In genomic region chr19:51986309-51987291, GRCh38 we compare ENCODE assay signal across 1 cellular context.
TF ChIP-seq lines count a peak whose summit lies in the region.

Gene ZNF350 (minus strand): TSS chr19:51986840. CDS start chr19:51974360, 12,480 bp downstream.

TF ChIP-seq in HepG2, 621 proteins besides CTCF, POLR2A, EP300 and RAD21 (continued from another document and continues in another):
- TF ChIP-seq ARID5B (CRISPR knock-in tag; IDR thresholded peaks at IDR 0.05) (peak; percentile 74), NAIF1 (CRISPR knock-in tag; IDR thresholded peaks at IDR 0.05; ENCODE audit: borderline replicate concordance) (no peak), STAT5B (CRISPR knock-in tag; IDR thresholded peaks at IDR 0.05) (no peak), PRPF4 (IDR thresholded peaks at IDR 0.05; ENCODE audit: low read depth, low read length, poor library complexity, severe bottlenecking) (no peak), ZNF75D (CRISPR knock-in tag; IDR thresholded peaks at IDR 0.05; ENCODE audit: borderline replicate concordance) (no peak), ZNF841 (CRISPR knock-in tag; IDR thresholded peaks at IDR 0.05; ENCODE audit: borderline replicate concordance) (no peak), SNRNP70 (IDR thresholded peaks at IDR 0.05; ENCODE audit: low read depth, low read length) (no peak), ZBTB46 (CRISPR knock-in tag; IDR thresholded peaks at IDR 0.05; ENCODE audit: borderline replicate concordance) (no peak), CBFB (CRISPR knock-in tag; IDR thresholded peaks at IDR 0.05) (peak; percentile 86), TERF1 (CRISPR knock-in tag; IDR thresholded peaks at IDR 0.05) (no peak), ZBTB38 (CRISPR knock-in tag; IDR thresholded peaks at IDR 0.05) (no peak), MTA3 (CRISPR knock-in tag; IDR thresholded peaks at IDR 0.05) (no peak), MTA1 (CRISPR knock-in tag; IDR thresholded peaks at IDR 0.05; ENCODE audit: borderline replicate concordance) (no peak), AKNA (CRISPR knock-in tag; IDR thresholded peaks at IDR 0.05; ENCODE audit: borderline replicate concordance) (no peak), ZNF614 (CRISPR knock-in tag; IDR thresholded peaks at IDR 0.05; ENCODE audit: borderline replicate concordance) (peak; percentile 92), ZBED4 (CRISPR knock-in tag; IDR thresholded peaks at IDR 0.05; ENCODE audit: borderline replicate concordance) (peak; percentile 59; the same call in 1 of the 2 replicates), FOXO4 (CRISPR knock-in tag; conservative IDR thresholded peaks at IDR 0.05) (no peak), ZNF580 (CRISPR knock-in tag; IDR thresholded peaks at IDR 0.05; ENCODE audit: borderline replicate concordance, low read depth) (0 out of 2 replicates have a peak, but pooled peaks have one; percentile 61), SMAD3 (CRISPR knock-in tag; IDR thresholded peaks at IDR 0.05) (peak; percentile 96), REPIN1 (CRISPR knock-in tag; IDR thresholded peaks at IDR 0.05; ENCODE audit: borderline replicate concordance, low read depth) (no peak; the same call in 1 of the 2 replicates), TARDBP (CRISPR knock-in tag; IDR thresholded peaks at IDR 0.05) (peak; percentile 71), SP1 (IDR thresholded peaks at IDR 0.05) (no peak), SP1 (CRISPR knock-in tag; IDR thresholded peaks at IDR 0.05) (no peak), FOXK2 (IDR thresholded peaks at IDR 0.05) (no peak), ZFP36L1 (CRISPR knock-in tag; IDR thresholded peaks at IDR 0.05) (peak; percentile 57; the same call in 1 of the 2 replicates), HNRNPUL1 (IDR thresholded peaks at IDR 0.05; ENCODE audit: low read depth, low read length) (no peak), PRDM15 (CRISPR knock-in tag; IDR thresholded peaks at IDR 0.05) (0 out of 2 replicates have a peak, but pooled peaks have one; percentile 40), ZFX (CRISPR knock-in tag; IDR thresholded peaks at IDR 0.05; ENCODE audit: low read depth) (peak; percentile 82), DZIP1 (CRISPR knock-in tag; IDR thresholded peaks at IDR 0.05) (no peak)
